ENCODE assay signal across 11 cellular contexts in genomic region chr3:11367116-11367781, GRCh38.
A peak's percentile ranks its signal among the peaks of the same experiment; 100 is the strongest.
DNase-seq lines count a peak whose midpoint lies in the region; ATAC-seq and TF ChIP-seq lines count a peak whose summit lies in the region.
"Had no signal": no experiment of that assay in that cellular context is flagged by ENCODE, and none has a peak within 500 bp of the region (broad histone marks: within the 10 kb centered on the region; RNA-seq: fewer than 3 reads in every experiment).

No MANE protein-coding gene starts in this region.

- intact Hi-C loops in CD4-positive, alpha-beta T cell (cut with DNase I, micrococcal nuclease), result no loop called here

- H3K27me3 Mint-ChIP-seq in CD4-positive, alpha-beta T cell, result no peaks in the 10 kb centered on the region
- H3K27me3 Mint-ChIP-seq: CD4-positive, alpha-beta memory T cell had no signal

- no peaks in the 10 kb centered on the region for H3K9me3 Mint-ChIP-seq in CD4-positive, alpha-beta T cell
- H3K9me3 Mint-ChIP-seq: CD4-positive, alpha-beta memory T cell had no signal

- POLR2A ChIA-PET in CD4-positive, alpha-beta T cell (lab: Charles Lee), result no interaction called here

- 0% methylated on average over 2 of the region's 2 CpGs for WGBS in gastroesophageal sphincter (ENCODE audit: low coverage in 1 of 2), 2 donors

- H3K9me3 ChIP-seq in SU-DHL-6 (ENCODE audit: insufficient read depth, low read length) (no peaks in the 10 kb centered on the region), gastroesophageal sphincter (no peaks in the 10 kb centered on the region), osteoblast (ENCODE audit: low read depth, low read length) (no peaks in the 10 kb centered on the region)
- H3K9me3 ChIP-seq in CD4-positive, alpha-beta T cell (ENCODE audit: control insufficient read depth, low read length), result no peaks in the 10 kb centered on the region
- no peaks in the 10 kb centered on the region for H3K9me3 ChIP-seq in effector memory CD4-positive, alpha-beta T cell (ENCODE audit: control insufficient read depth, low read length)

- H3K36me3 ChIP-seq in SU-DHL-6 (ENCODE audit: low read length) (peaks cover 3% of the 10 kb centered on the region; the same call in 1 of the 2 replicates), gastroesophageal sphincter (peaks cover 0 to 40% of the 10 kb centered on the region in 2 donors), osteoblast (ENCODE audit: insufficient read depth, low read length) (peaks cover 20% of the 10 kb centered on the region)
- peaks cover 23% of the 10 kb centered on the region for H3K36me3 ChIP-seq in effector memory CD4-positive, alpha-beta T cell (ENCODE audit: control insufficient read depth, insufficient read depth, low read length)

- no peaks in the 10 kb centered on the region for H3K27me3 ChIP-seq in SU-DHL-6 (ENCODE audit: low read length)
- no peaks in the 10 kb centered on the region for H3K27me3 ChIP-seq in gastroesophageal sphincter
- H3K27me3 ChIP-seq in osteoblast (ENCODE audit: insufficient read depth, low read length), result no peaks in the 10 kb centered on the region
- no peaks in the 10 kb centered on the region for H3K27me3 ChIP-seq in CD4-positive, alpha-beta T cell (ENCODE audit: control insufficient read depth, insufficient read depth, low read length)
- H3K27me3 ChIP-seq in effector memory CD4-positive, alpha-beta T cell (replicated peaks; ENCODE audit: control insufficient read depth, insufficient read depth, low read length, poor library complexity, severe bottlenecking), result no peaks in the 10 kb centered on the region

- TF ChIP-seq CTCF in SU-DHL-6 (IDR thresholded peaks at IDR 0.05; ENCODE audit: insufficient read depth, low read length, poor library complexity, severe bottlenecking), result no peak
- no peak for TF ChIP-seq CTCF in gastroesophageal sphincter (IDR thresholded peaks at IDR 0.05)
- TF ChIP-seq CTCF in osteoblast (IDR thresholded peaks at IDR 0.05; ENCODE audit: extremely low read depth, low read depth, low read length), result no peak
- TF ChIP-seq CTCF in CD4-positive, alpha-beta T cell (IDR thresholded peaks at IDR 0.05), result no peak

- H3K4me3 Mint-ChIP-seq in CD4-positive, alpha-beta T cell, result no peak overlapping the region
- H3K4me3 Mint-ChIP-seq: CD4-positive, alpha-beta memory T cell had no signal

- H3K4me2 ChIP-seq in SU-DHL-6 (ENCODE audit: low read depth, low read length, poor library complexity, severe bottlenecking) (peak overlapping the region; percentile 16), osteoblast (ENCODE audit: insufficient read depth, low read length) (no peak overlapping the region)

- H3K9ac ChIP-seq in SU-DHL-6 (ENCODE audit: low read length), result no peak overlapping the region

- H3K4me1 Mint-ChIP-seq in CD4-positive, alpha-beta T cell (ENCODE audit: low read depth), result no peaks in the 10 kb centered on the region
- H3K4me1 Mint-ChIP-seq: CD4-positive, alpha-beta memory T cell had no signal

- H3K27ac ChIP-seq in SU-DHL-6 (ENCODE audit: low read depth, low read length) (peak overlapping the region; percentile 79), gastroesophageal sphincter (peak overlapping the region; percentile 44 to 75 (median 72)), osteoblast (ENCODE audit: low read depth, low read length) (peak overlapping the region; percentile 43)
- no peak overlapping the region for H3K27ac ChIP-seq in CD4-positive, alpha-beta T cell (ENCODE audit: low read depth, low read length)
- H3K27ac ChIP-seq in effector memory CD4-positive, alpha-beta T cell (ENCODE audit: insufficient read depth, low read length, poor library complexity, severe bottlenecking), result no peak overlapping the region

- H3K9me2 ChIP-seq in SU-DHL-6 (replicated peaks; ENCODE audit: insufficient read depth, low read length), result no peaks in the 10 kb centered on the region

- CTCF ChIA-PET in CD4-positive, alpha-beta T cell (lab: Charles Lee), result interaction anchor here (0.7 kb wide), 1 partner anchor 63 kb away, joined by 3 read pairs; no protein-coding TSS in a partner anchor

- no peak for TF ChIP-seq EP300 in gastroesophageal sphincter (IDR thresholded peaks at IDR 0.05)

- H3K36me3 Mint-ChIP-seq in CD4-positive, alpha-beta T cell (ENCODE audit: low read depth), result peaks cover 81% of the 10 kb centered on the region

- DNase-seq in Ammon's horn (ENCODE audit: low spot score) (peak; percentile 72), osteoblast (ENCODE audit: insufficient read length, low spot score, missing footprints) (no peak)
- DNase-seq in stimulated activated CD4-positive, alpha-beta T cell treated with anti-CD3 and anti-CD28 coated beads, Interleukin-2, amount 100 ng/mL, for 48 hours, result no peak
- DNase-seq in CD4-positive, alpha-beta T cell, result no peak
- no peak for DNase-seq in effector memory CD4-positive, alpha-beta T cell
- DNase-seq: CD4-positive, alpha-beta memory T cell; stimulated activated CD4-positive, alpha-beta T cell treated with anti-CD3 and anti-CD28 coated beads, Interleukin-4, amount 100 ng/mL, for 24 hours had no signal

- 0 out of 2 replicates have a peak, but pooled peaks cover 2% of the 10 kb centered on the region for H3F3A ChIP-seq in SU-DHL-6 (ENCODE audit: insufficient read depth)

- H3K27ac Mint-ChIP-seq in CD4-positive, alpha-beta T cell, result no peak overlapping the region

- H2AFZ ChIP-seq in SU-DHL-6 (ENCODE audit: low read depth, low read length, severe bottlenecking) (no peak overlapping the region), osteoblast (ENCODE audit: low read length) (peak overlapping the region; percentile 16)

- H3K4me3 ChIP-seq in SU-DHL-6 (ENCODE audit: insufficient read depth, low read length, poor library complexity, severe bottlenecking), result no peak overlapping the region
- H3K4me3 ChIP-seq in gastroesophageal sphincter, result no peak overlapping the region
- no peak overlapping the region for H3K4me3 ChIP-seq in osteoblast (ENCODE audit: insufficient read depth, low read length)
- H3K4me3 ChIP-seq in effector memory CD4-positive, alpha-beta T cell (ENCODE audit: insufficient read depth, low read depth, low read length, poor library complexity, severe bottlenecking), result no peak overlapping the region

- no peak for TF ChIP-seq POLR2A in gastroesophageal sphincter (IDR thresholded peaks at IDR 0.05)

- no peaks in the 10 kb centered on the region for H4K20me1 ChIP-seq in SU-DHL-6 (ENCODE audit: low read depth, low read length)
- H4K20me1 ChIP-seq in osteoblast (ENCODE audit: insufficient read depth, low read length), result no peaks in the 10 kb centered on the region

- H3K79me2 ChIP-seq in SU-DHL-6 (ENCODE audit: insufficient read depth, low read length) (no peaks in the 10 kb centered on the region), osteoblast (ENCODE audit: insufficient read depth, low read length) (no peaks in the 10 kb centered on the region)

- ATAC-seq in gastroesophageal sphincter, result peak; percentile 81
- ATAC-seq in GM21526 (IDR thresholded peaks at IDR 0.05; ENCODE audit: low FRiP score, unreplicated experiment), result no peak
- no peak for ATAC-seq in CD4-positive, alpha-beta T cell (ENCODE audit: poor library complexity)
- ATAC-seq: Panc1 had no signal

- peaks cover 3 to 53% (median 17%) of the 10 kb centered on the region in 3 donors for H3K4me1 ChIP-seq in gastroesophageal sphincter
- H3K4me1 ChIP-seq in osteoblast (ENCODE audit: insufficient read depth, low read length), result peaks cover 26% of the 10 kb centered on the region
- no peaks in the 10 kb centered on the region for H3K4me1 ChIP-seq in effector memory CD4-positive, alpha-beta T cell (ENCODE audit: control insufficient read depth, insufficient read depth, low read length, poor library complexity, severe bottlenecking)

Comparison
In these comparisons a context has a peak if more than half of its experiments do, and no peak if none do; other contexts are left out.
1. H3K27ac ChIP-seq: peak in SU-DHL-6 (single experiment), gastroesophageal sphincter (4 of 4) and osteoblast (single experiment); none in CD4-positive, alpha-beta T cell (single experiment) and effector memory CD4-positive, alpha-beta T cell (single experiment).